8 cellular contexts compared by ENCODE assay signal in genomic region chr20:50569864-50570836, GRCh38. TPM values are rescaled to one million over a fixed set of nuclear protein-coding genes. Genes with fewer than 3 reads are reported as not detected.
A peak's percentile ranks its signal among the peaks of the same experiment; 100 is the strongest.
DNase-seq lines count a peak whose midpoint lies in the region; ATAC-seq and TF ChIP-seq lines count a peak whose summit lies in the region.

No MANE protein-coding gene starts in this region.

- TF ChIP-seq CTCF in GM10248 (IDR thresholded peaks at IDR 0.05; ENCODE audit: control extremely low read depth, extremely low read depth, low read depth, missing control alignments) (peak; percentile 62), NB4 (IDR thresholded peaks at IDR 0.05; ENCODE audit: low read depth, low read length) (peak; percentile 38)

- no peaks in the 10 kb centered on the region for H3K27me3 Mint-ChIP-seq in activated naive CD8-positive, alpha-beta T cell

- CTCF ChIA-PET in GM10248 (lab: Yijun Ruan, JAX) = interaction anchor here (0.7 to 2.2 kb wide), 30 partner anchors 8 to 398 kb away, joined by 3 to 10 read pairs (median 4); no protein-coding TSS in a partner anchor

- H3K4me3 ChIP-seq in NB4 (ENCODE audit: low read depth, low read length) = no peak overlapping the region

- H3K4me3 Mint-ChIP-seq in activated naive CD8-positive, alpha-beta T cell = peak overlapping the region; percentile 46

- peaks cover 64% of the 10 kb centered on the region for H3K4me1 Mint-ChIP-seq in activated naive CD8-positive, alpha-beta T cell (ENCODE audit: low read depth)

- ATAC-seq in GM21737 (IDR thresholded peaks at IDR 0.05; ENCODE audit: unreplicated experiment) (peak; percentile 50), left lobe of liver (peak; percentile 35), HG02970 (IDR thresholded peaks at IDR 0.05; ENCODE audit: low FRiP score, unreplicated experiment) (no peak)

- TF ChIP-seq POLR2A in NB4 (IDR thresholded peaks at IDR 0.05; ENCODE audit: extremely low read depth, insufficient read length) = no peak

- peaks cover 2% of the 10 kb centered on the region for H3K36me3 Mint-ChIP-seq in activated naive CD8-positive, alpha-beta T cell

- peak overlapping the region; percentile 85 for H3K27ac Mint-ChIP-seq in activated naive CD8-positive, alpha-beta T cell

- POLR2A ChIA-PET in GM10248 (lab: Yijun Ruan, JAX) = interaction anchor here (0.7 to 1.0 kb wide), 2 partner anchors 57 to 379 kb away, joined by 3 to 4 read pairs; no protein-coding TSS in a partner anchor

- no peaks in the 10 kb centered on the region for H3K9me3 Mint-ChIP-seq in activated naive CD8-positive, alpha-beta T cell (ENCODE audit: low read depth)

- DNase-seq in GM10248 (ENCODE audit: extremely low spot score) (peak; percentile 79), NB4 (ENCODE audit: low read depth) (peak; percentile 40), left lobe of liver (ENCODE audit: low spot score) (no peak), hepatic stellate cell (ENCODE audit: low spot score) (no peak), SHP77 treated with DMSO at 0.1 percent for 48 hours (lab: John Stamatoyannopoulos, UW) (no peak)

RNA-seq across cellular contexts. Expression of gene PTPN1, which starts 60.0 kb away (rescaled TPM):
- total RNA-seq in left lobe of liver = 8.9 TPM

Comparison
In these comparisons a context has a peak if more than half of its experiments do, and no peak if none do; other contexts are left out.
1. DNase-seq: peak in GM10248 (single experiment) and NB4 (single experiment); none in left lobe of liver (single experiment), hepatic stellate cell (single experiment) and SHP77 treated with DMSO at 0.1 percent for 48 hours (single experiment).